In genomic region chr4:86398187-86398586, GRCh38 we compare ENCODE assay signal across 22 cellular contexts. TPM values are rescaled to one million over a fixed set of nuclear protein-coding genes. Genes with fewer than 3 reads are reported as not detected.
DNase-seq lines count a peak whose midpoint lies in the region; ATAC-seq, FAIRE-seq and TF ChIP-seq lines count a peak whose summit lies in the region.
"Had no signal": no experiment of that assay in that cellular context is flagged by ENCODE, and none has a peak within 500 bp of the region (broad histone marks: within the 10 kb centered on the region; RNA-seq: fewer than 3 reads in every experiment).

No MANE protein-coding gene starts in this region.

- H3K27me3 ChIP-seq in small intestine (ENCODE audit: control insufficient read depth in 2 of 2, insufficient read depth in 2 of 2, low read length in 2 of 2) = no peaks in the 10 kb centered on the region
- H3K27me3 ChIP-seq: adrenal gland, cardiac muscle cell, dorsolateral prefrontal cortex had no signal

- ATAC-seq in GM19328 (IDR thresholded peaks at IDR 0.05; ENCODE audit: unreplicated experiment) = peak; percentile 73
- ATAC-seq in HG02588 (IDR thresholded peaks at IDR 0.05; ENCODE audit: unreplicated experiment) = peak; percentile 71
- peak; percentile 76 for ATAC-seq in HG03342 (IDR thresholded peaks at IDR 0.05; ENCODE audit: unreplicated experiment)
- ATAC-seq: activated CD8-positive, alpha-beta T cell treated with anti-CD3 and anti-CD28 coated beads for 36 hours; esophagus mucosa; WTC11 had no signal

- no peaks in the 10 kb centered on the region for H3K9me3 ChIP-seq in small intestine (ENCODE audit: control insufficient read depth, low read depth)
- H3K9me3 ChIP-seq: adrenal gland had no signal

- H3K36me3 Mint-ChIP-seq in immature natural killer cell = no peaks in the 10 kb centered on the region
- H3K36me3 Mint-ChIP-seq: type B pancreatic cell, WTC11 had no signal

- in situ Hi-C loops in GM13976 (cut with MboI; ENCODE audit: low sequenced_read_pairs, unreplicated experiment) = no loop called here

- peaks cover 0 to 1% (median 0%) of the 10 kb centered on the region in 3 donors for H3K27me3 Mint-ChIP-seq in immature natural killer cell (ENCODE audit: low read depth in 3 of 3)
- H3K27me3 Mint-ChIP-seq: activated CD8-positive, alpha-beta T cell treated with anti-CD3 and anti-CD28 coated beads for 36 hours; stimulated activated naive CD8-positive, alpha-beta T cell treated with anti-CD3 and anti-CD28 coated beads, Interleukin-15, Interleukin-2, amounts not matched to agents 100 ng/mL and 50 ng/mL, for 24 hours; type B pancreatic cell had no signal

- H3K4me1 ChIP-seq in small intestine (ENCODE audit: control insufficient read depth in 2 of 2, insufficient read depth in 1 of 2, low read depth in 1 of 2, low read length in 1 of 2) = no peaks in the 10 kb centered on the region
- H3K4me1 ChIP-seq: adrenal gland had no signal

- H3K4me3 Mint-ChIP-seq in immature natural killer cell = no peak overlapping the region
- H3K4me3 Mint-ChIP-seq: activated CD8-positive, alpha-beta T cell treated with anti-CD3 and anti-CD28 coated beads for 36 hours; stimulated activated naive CD8-positive, alpha-beta T cell treated with anti-CD3 and anti-CD28 coated beads, Interleukin-15, Interleukin-2, amounts not matched to agents 100 ng/mL and 50 ng/mL, for 24 hours; type B pancreatic cell; WTC11 had no signal

- no peak for TF ChIP-seq CTCF in GM13976 (IDR thresholded peaks at IDR 0.05; ENCODE audit: borderline replicate concordance, control extremely low read depth, extremely low read depth, insufficient read depth, missing control alignments)

- H3K4me3 ChIP-seq in small intestine (ENCODE audit: low read depth in 1 of 2, low read length in 2 of 2) = no peak overlapping the region
- H3K4me3 ChIP-seq: adrenal gland, cardiac muscle cell, dorsolateral prefrontal cortex had no signal

- H3K27ac Mint-ChIP-seq in immature natural killer cell = no peak overlapping the region
- H3K27ac Mint-ChIP-seq: activated CD8-positive, alpha-beta T cell treated with anti-CD3 and anti-CD28 coated beads for 36 hours; stimulated activated naive CD8-positive, alpha-beta T cell treated with anti-CD3 and anti-CD28 coated beads, Interleukin-15, Interleukin-2, amounts not matched to agents 100 ng/mL and 50 ng/mL, for 24 hours; type B pancreatic cell; WTC11 had no signal

- no peaks in the 10 kb centered on the region for H3K4me1 Mint-ChIP-seq in immature natural killer cell

- H3K36me3 ChIP-seq in small intestine (ENCODE audit: control insufficient read depth in 2 of 2, insufficient read depth in 2 of 2, low read length in 2 of 2) = no peaks in the 10 kb centered on the region
- H3K36me3 ChIP-seq: adrenal gland, cardiac muscle cell had no signal

- H3K9me3 Mint-ChIP-seq in immature natural killer cell = peaks cover 0 to 6% (median 3%) of the 10 kb centered on the region in 6 donors
- H3K9me3 Mint-ChIP-seq: activated CD8-positive, alpha-beta T cell treated with anti-CD3 and anti-CD28 coated beads for 36 hours had no signal

- no peak for FAIRE-seq in small intestine (lab: Jason Lieb, UNC)
- FAIRE-seq: GM12891 had no signal

- DNase-seq in GM13976 (ENCODE audit: low spot score) (peak; percentile 23), small intestine (no peak), DMS114 treated with DMSO at 0.1 percent for 48 hours (lab: John Stamatoyannopoulos, UW; ENCODE audit: unreplicated experiment) (no peak), GM19238 (ENCODE audit: insufficient read length, low spot score) (no peak), immature natural killer cell (no peak)
- DNase-seq: 8988T; activated CD8-positive, alpha-beta T cell treated with anti-CD3 and anti-CD28 coated beads for 36 hours; adrenal gland; dorsolateral prefrontal cortex; NCI-H524 treated with DMSO at 0.1 percent for 48 hours; occipital lobe; SHP77 treated with DMSO at 0.1 percent for 48 hours; stimulated activated CD4-positive, alpha-beta T cell treated with anti-CD3 and anti-CD28 coated beads, Interleukin-15, amount 100 ng/mL, for 24 hours had no signal

- H3K27ac ChIP-seq in small intestine (ENCODE audit: low read depth in 1 of 2, low read length in 1 of 2) = no peak overlapping the region
- H3K27ac ChIP-seq: adrenal gland, cardiac muscle cell, dorsolateral prefrontal cortex had no signal

- WGBS in small intestine, 3 donors = 82 to 94% (median 88%) methylated on average over 1 of the region's 1 CpG

RNA-seq across cellular contexts. Expression of gene MAPK10, which starts 38.3 kb away (rescaled TPM):
- polyA plus RNA-seq in small intestine (1 to 10 TPM in 2 of 3 donors, under 1 TPM in 1; 0.22 to 7.3 (median 2.7) TPM), immature natural killer cell (not detected)
